19 cellular contexts compared by ENCODE assay signal in the genomic region with DNA sequence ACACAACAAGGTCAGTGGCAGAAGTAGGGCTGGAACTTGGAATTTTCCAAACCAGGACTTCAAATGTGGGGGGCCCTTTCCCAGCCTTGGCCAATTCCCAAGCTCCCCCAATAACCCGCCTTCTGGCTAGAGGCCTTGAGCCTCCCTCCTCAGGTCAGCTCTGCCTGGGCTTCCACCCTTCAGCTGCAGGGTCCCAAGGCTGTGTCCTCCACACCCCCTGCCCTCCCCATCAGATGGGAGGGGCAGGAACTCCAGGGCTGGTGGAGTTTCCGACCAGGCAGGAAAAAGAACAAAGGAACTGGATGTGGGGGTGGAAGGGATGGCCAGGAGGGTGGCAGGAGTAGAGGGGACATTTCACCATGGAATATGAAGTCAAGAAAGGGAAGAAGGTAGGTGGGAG. TPM values are rescaled to one million over a fixed set of nuclear protein-coding genes. Genes with fewer than 3 reads are reported as not detected.
DNase-seq lines count a peak whose midpoint lies in the region; ATAC-seq and TF ChIP-seq lines count a peak whose summit lies in the region.
"Had no signal": no experiment of that assay in that cellular context is flagged by ENCODE, and none has a peak within 500 bp of the region (broad histone marks: within the 10 kb centered on the region; RNA-seq: fewer than 3 reads in every experiment).

A gene (plus strand): TSS at position 343 of the 400 bp plus-strand sequence. CDS start 17 bp downstream, at position 360.

- H3K9me3 ChIP-seq in ascending aorta (no peaks in the 10 kb centered on the region), heart left ventricle (no peaks in the 10 kb centered on the region), upper lobe of left lung (no peaks in the 10 kb centered on the region)
- H3K9me3 ChIP-seq: ovary had no signal

- H3K27ac ChIP-seq in ascending aorta: peak within 1 kb of the TSS in 1 of 2 donors; percentile 12
- H3K27ac ChIP-seq in heart left ventricle: peak within 1 kb of the TSS; percentile 57 to 97 (median 87)
- H3K27ac ChIP-seq in upper lobe of left lung: peak within 1 kb of the TSS; percentile 61 to 87 (median 76)
- H3K27ac ChIP-seq: hepatocyte, ovary had no signal

- no peaks in the 10 kb centered on the region for H3K9me3 Mint-ChIP-seq in activated CD8-positive, alpha-beta T cell treated with anti-CD3 and anti-CD28 coated beads, Interleukin-2, amount 10 ng/mL, durations not matched to agents 7 days and 5 days (ENCODE audit: insufficient read depth)

- H3K27ac Mint-ChIP-seq in activated CD8-positive, alpha-beta T cell treated with anti-CD3 and anti-CD28 coated beads, Interleukin-2, amount 10 ng/mL, durations not matched to agents 7 days and 5 days: no peak within 1 kb of the TSS

- no peak within 1 kb of the TSS for H3K4me3 Mint-ChIP-seq in activated CD8-positive, alpha-beta T cell treated with anti-CD3 and anti-CD28 coated beads, Interleukin-2, amount 10 ng/mL, durations not matched to agents 7 days and 5 days

- H3K4me3 ChIP-seq in ascending aorta (peak within 1 kb of the TSS in 1 of 2 donors; percentile 16), heart left ventricle (peak within 1 kb of the TSS; percentile 23 to 70 (median 54)), upper lobe of left lung (peak within 1 kb of the TSS; percentile 38 to 49 (median 46))
- H3K4me3 ChIP-seq: hepatocyte, ovary had no signal

- H3K36me3 Mint-ChIP-seq in activated CD8-positive, alpha-beta T cell treated with anti-CD3 and anti-CD28 coated beads, Interleukin-2, amount 10 ng/mL, durations not matched to agents 7 days and 5 days (ENCODE audit: low read depth): no peaks in the 10 kb centered on the region

- peaks cover 13% of the 10 kb centered on the region for H3K4me1 Mint-ChIP-seq in activated CD8-positive, alpha-beta T cell treated with anti-CD3 and anti-CD28 coated beads, Interleukin-2, amount 10 ng/mL, durations not matched to agents 7 days and 5 days (ENCODE audit: low read depth)

- WGBS in heart left ventricle, 4 donors: 50 to 60% (median 57%) methylated on average over 2 of the region's 2 CpGs
- WGBS in upper lobe of left lung, 2 donors: 44 to 81% methylated on average over 2 of the region's 2 CpGs

- H3K4me1 ChIP-seq in ascending aorta: no peaks in the 10 kb centered on the region
- H3K4me1 ChIP-seq in heart left ventricle: peaks cover 7 to 65% (median 30%) of the 10 kb centered on the region in 12 donors
- H3K4me1 ChIP-seq in upper lobe of left lung: peaks cover 11 to 24% (median 18%) of the 10 kb centered on the region in 4 donors

- TF ChIP-seq POLR2A in heart left ventricle (IDR thresholded peaks at IDR 0.05): no peak
- TF ChIP-seq POLR2A in upper lobe of left lung (IDR thresholded peaks at IDR 0.05): no peak

- H3K27me3 Mint-ChIP-seq in activated CD8-positive, alpha-beta T cell treated with anti-CD3 and anti-CD28 coated beads, Interleukin-2, amount 10 ng/mL, durations not matched to agents 7 days and 5 days (ENCODE audit: low read depth): peaks cover 5% of the 10 kb centered on the region

- DNase-seq in ascending aorta (ENCODE audit: low spot score in 2 of 2) (no peak), heart left ventricle (peak in 3 of 5 donors; percentile 68 to 70 (median 69)), mesenteric fat pad (ENCODE audit: low spot score) (no peak), upper lobe of left lung (no peak), DMS 273 treated with DMSO at 0.1 percent for 48 hours (lab: John Stamatoyannopoulos, UW) (no peak)
- DNase-seq in activated CD4-positive, alpha-beta T cell treated with anti-CD3 and anti-CD28 coated beads, Interleukin-2, amount 50 U/mL, for 1 hour: no peak
- DNase-seq in activated CD8-positive, alpha-beta T cell treated with anti-CD3 and anti-CD28 coated beads, Interleukin-2, amount 10 ng/mL, durations not matched to agents 7 days and 5 days: no peak
- DNase-seq: activated gamma-delta T cell treated with Interleukin-2 at 50 U/mL for 16 hours; AML-193; Calu3; cortex of kidney; GDM1; HCEC 1CT; NCI-H2227 treated with DMSO at 0.1 percent for 48 hours; ovary; stimulated activated naive CD8-positive, alpha-beta T cell treated with anti-CD3 and anti-CD28 coated beads, Interleukin-15, Interleukin-2, amounts not matched to agents 100 U/mL and 50 U/mL, for 24 hours had no signal

- POLR2A ChIA-PET in activated CD8-positive, alpha-beta T cell treated with anti-CD3 and anti-CD28 coated beads, Interleukin-2, amount 10 ng/mL, durations not matched to agents 7 days and 5 days (lab: Charles Lee): no interaction called here

- intact Hi-C loops in ascending aorta (cut with DNase I) (no loop called here), heart left ventricle (cut with DNase I) (no loop called here)

- no peaks in the 10 kb centered on the region for H3K36me3 ChIP-seq in ascending aorta
- H3K36me3 ChIP-seq in heart left ventricle: no peaks in the 10 kb centered on the region
- H3K36me3 ChIP-seq in upper lobe of left lung: no peaks in the 10 kb centered on the region
- H3K36me3 ChIP-seq: ovary had no signal

- TF ChIP-seq CTCF in ascending aorta (IDR thresholded peaks at IDR 0.05): no peak
- no peak for TF ChIP-seq CTCF in heart left ventricle (IDR thresholded peaks at IDR 0.05)
- TF ChIP-seq CTCF in upper lobe of left lung (IDR thresholded peaks at IDR 0.05): no peak

- CTCF ChIA-PET in activated CD8-positive, alpha-beta T cell treated with anti-CD3 and anti-CD28 coated beads, Interleukin-2, amount 10 ng/mL, durations not matched to agents 7 days and 5 days (lab: Charles Lee): no interaction called here

- H3K27me3 ChIP-seq in ascending aorta: no peaks in the 10 kb centered on the region
- H3K27me3 ChIP-seq in heart left ventricle: no peaks in the 10 kb centered on the region
- H3K27me3 ChIP-seq in upper lobe of left lung: no peaks in the 10 kb centered on the region
- H3K27me3 ChIP-seq: ovary had no signal

- TF ChIP-seq EP300 in upper lobe of left lung (IDR thresholded peaks at IDR 0.05): no peak

- ATAC-seq in heart left ventricle (peak; percentile 69 to 84 (median 76)), upper lobe of left lung (ENCODE audit: low FRiP score in 2 of 2) (peak in 1 of 2 donors; percentile 35)
- no peak for ATAC-seq in activated CD8-positive, alpha-beta T cell treated with anti-CD3 and anti-CD28 coated beads, Interleukin-2, amount 10 ng/mL, durations not matched to agents 7 days and 5 days
- ATAC-seq: stimulated activated naive CD8-positive, alpha-beta T cell treated with anti-CD3 and anti-CD28 coated beads, Interleukin-15, Interleukin-2, amounts not matched to agents 100 U/mL and 50 U/mL, for 24 hours had no signal

RNA-seq across cellular contexts. Expression of the gene that starts here (rescaled TPM):
- total RNA-seq in ascending aorta (38.6 TPM), heart left ventricle (10 to 100 TPM in 3 of 9 donors, 1 to 10 TPM in 6; 3.4 to 14.8 (median 8.7) TPM), mesenteric fat pad (10.4 TPM), upper lobe of left lung (10 to 100 TPM in 2 of 6 donors, 1 to 10 TPM in 4; 4.2 to 29.2 (median 8.3) TPM)
- polyA plus RNA-seq in heart left ventricle: 10 to 100 TPM; 11.4 to 12.5 TPM
- total RNA-seq in activated CD8-positive, alpha-beta T cell treated with anti-CD3 and anti-CD28 coated beads, Interleukin-2, amount 10 ng/mL, durations not matched to agents 7 days and 5 days: not detected
- total RNA-seq: Calu3; HT1080; T-helper 1 cell treated with Interleukin-12 subunit alpha and Interleukin-12 subunit beta and Interleukin-4 antibody, amounts not matched to agents 30 ng/mL and 1 ng/mL, for 36 hours had no signal

Comparison
In these comparisons a context has a peak if more than half of its experiments do, and no peak if none do; other contexts are left out.
1. RNA of the gene that starts here (total RNA-seq): 38.6 TPM in ascending aorta (single experiment), 10.4 TPM in mesenteric fat pad (single experiment), 4.2 to 29.2 TPM in upper lobe of left lung and 3.4 to 14.8 TPM in heart left ventricle; not detected in activated CD8-positive, alpha-beta T cell treated with anti-CD3 and anti-CD28 coated beads, Interleukin-2, amount 10 ng/mL, durations not matched to agents 7 days and 5 days; every median in the first group is over 4 times any median in the second.
2. DNase-seq: peak in heart left ventricle (3 of 5); none in ascending aorta (0 of 2), mesenteric fat pad (single experiment), upper lobe of left lung (0 of 2), DMS 273 treated with DMSO at 0.1 percent for 48 hours (single experiment), activated CD4-positive, alpha-beta T cell treated with anti-CD3 and anti-CD28 coated beads, Interleukin-2, amount 50 U/mL, for 1 hour (single experiment) and activated CD8-positive, alpha-beta T cell treated with anti-CD3 and anti-CD28 coated beads, Interleukin-2, amount 10 ng/mL, durations not matched to agents 7 days and 5 days (single experiment).